ENCODE assay signal across 1 cellular context in the genomic region with DNA sequence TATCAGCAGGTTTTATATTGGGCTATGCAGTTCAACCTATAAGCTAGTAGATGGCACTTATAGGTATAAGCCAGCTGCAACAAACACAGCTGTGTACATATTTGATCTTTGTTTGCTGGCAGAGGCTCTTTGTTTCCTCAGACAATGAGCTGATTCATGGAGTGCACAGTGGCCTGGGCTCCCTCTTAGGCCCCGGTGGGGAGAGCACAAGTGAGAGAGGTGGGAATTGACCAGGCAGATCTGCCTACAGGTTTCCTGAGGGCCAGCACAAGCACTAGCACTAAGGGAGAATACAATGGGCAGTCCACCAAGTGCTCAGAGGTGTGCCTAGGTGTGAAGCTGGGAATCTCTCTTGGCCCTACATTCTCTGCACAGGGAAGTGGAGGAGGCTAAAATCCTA.
TF ChIP-seq lines count a peak whose summit lies in the region.

No MANE protein-coding gene starts in this region.

TF ChIP-seq in HepG2, 621 proteins besides CTCF, POLR2A, EP300 and RAD21 (continued from another document):
- TF ChIP-seq, protein P1, sequence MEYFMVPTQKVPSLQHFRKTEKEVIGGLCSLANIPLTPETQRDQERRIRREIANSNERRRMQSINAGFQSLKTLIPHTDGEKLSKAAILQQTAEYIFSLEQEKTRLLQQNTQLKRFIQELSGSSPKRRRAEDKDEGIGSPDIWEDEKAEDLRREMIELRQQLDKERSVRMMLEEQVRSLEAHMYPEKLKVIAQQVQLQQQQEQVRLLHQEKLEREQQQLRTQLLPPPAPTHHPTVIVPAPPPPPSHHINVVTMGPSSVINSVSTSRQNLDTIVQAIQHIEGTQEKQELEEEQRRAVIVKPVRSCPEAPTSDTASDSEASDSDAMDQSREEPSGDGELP (IDR thresholded peaks at IDR 0.05; ENCODE audit: borderline replicate concordance, low read depth): peak; percentile 97
- TF ChIP-seq, protein P2, sequence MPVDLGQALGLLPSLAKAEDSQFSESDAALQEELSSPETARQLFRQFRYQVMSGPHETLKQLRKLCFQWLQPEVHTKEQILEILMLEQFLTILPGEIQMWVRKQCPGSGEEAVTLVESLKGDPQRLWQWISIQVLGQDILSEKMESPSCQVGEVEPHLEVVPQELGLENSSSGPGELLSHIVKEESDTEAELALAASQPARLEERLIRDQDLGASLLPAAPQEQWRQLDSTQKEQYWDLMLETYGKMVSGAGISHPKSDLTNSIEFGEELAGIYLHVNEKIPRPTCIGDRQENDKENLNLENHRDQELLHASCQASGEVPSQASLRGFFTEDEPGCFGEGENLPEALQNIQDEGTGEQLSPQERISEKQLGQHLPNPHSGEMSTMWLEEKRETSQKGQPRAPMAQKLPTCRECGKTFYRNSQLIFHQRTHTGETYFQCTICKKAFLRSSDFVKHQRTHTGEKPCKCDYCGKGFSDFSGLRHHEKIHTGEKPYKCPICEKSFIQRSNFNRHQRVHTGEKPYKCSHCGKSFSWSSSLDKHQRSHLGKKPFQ (CRISPR knock-in tag; IDR thresholded peaks at IDR 0.05; ENCODE audit: insufficient replicate concordance): peak; percentile 54
- TF ChIP-seq FOXA3 (CRISPR knock-in tag; IDR thresholded peaks at IDR 0.05): peak; percentile 68
- TF ChIP-seq, protein P3, sequence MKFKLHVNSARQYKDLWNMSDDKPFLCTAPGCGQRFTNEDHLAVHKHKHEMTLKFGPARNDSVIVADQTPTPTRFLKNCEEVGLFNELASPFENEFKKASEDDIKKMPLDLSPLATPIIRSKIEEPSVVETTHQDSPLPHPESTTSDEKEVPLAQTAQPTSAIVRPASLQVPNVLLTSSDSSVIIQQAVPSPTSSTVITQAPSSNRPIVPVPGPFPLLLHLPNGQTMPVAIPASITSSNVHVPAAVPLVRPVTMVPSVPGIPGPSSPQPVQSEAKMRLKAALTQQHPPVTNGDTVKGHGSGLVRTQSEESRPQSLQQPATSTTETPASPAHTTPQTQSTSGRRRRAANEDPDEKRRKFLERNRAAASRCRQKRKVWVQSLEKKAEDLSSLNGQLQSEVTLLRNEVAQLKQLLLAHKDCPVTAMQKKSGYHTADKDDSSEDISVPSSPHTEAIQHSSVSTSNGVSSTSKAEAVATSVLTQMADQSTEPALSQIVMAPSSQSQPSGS (CRISPR knock-in tag; IDR thresholded peaks at IDR 0.05): no peak
- TF ChIP-seq SOX13 (IDR thresholded peaks at IDR 0.05): peak; percentile 60; the same call in 1 of the 2 replicates
- TF ChIP-seq SOX13 (CRISPR knock-in tag; conservative IDR thresholded peaks at IDR 0.05 in 1 of 2, IDR thresholded peaks at IDR 0.05 in 1 of 2): peak in 1 of 2 experiments; percentile 97; a peak in 2 of 4 replicates
- no peak for TF ChIP-seq MAFG (CRISPR knock-in tag; IDR thresholded peaks at IDR 0.05)
- TF ChIP-seq IRF2 (CRISPR knock-in tag; IDR thresholded peaks at IDR 0.05): no peak
- TF ChIP-seq, protein P4, sequence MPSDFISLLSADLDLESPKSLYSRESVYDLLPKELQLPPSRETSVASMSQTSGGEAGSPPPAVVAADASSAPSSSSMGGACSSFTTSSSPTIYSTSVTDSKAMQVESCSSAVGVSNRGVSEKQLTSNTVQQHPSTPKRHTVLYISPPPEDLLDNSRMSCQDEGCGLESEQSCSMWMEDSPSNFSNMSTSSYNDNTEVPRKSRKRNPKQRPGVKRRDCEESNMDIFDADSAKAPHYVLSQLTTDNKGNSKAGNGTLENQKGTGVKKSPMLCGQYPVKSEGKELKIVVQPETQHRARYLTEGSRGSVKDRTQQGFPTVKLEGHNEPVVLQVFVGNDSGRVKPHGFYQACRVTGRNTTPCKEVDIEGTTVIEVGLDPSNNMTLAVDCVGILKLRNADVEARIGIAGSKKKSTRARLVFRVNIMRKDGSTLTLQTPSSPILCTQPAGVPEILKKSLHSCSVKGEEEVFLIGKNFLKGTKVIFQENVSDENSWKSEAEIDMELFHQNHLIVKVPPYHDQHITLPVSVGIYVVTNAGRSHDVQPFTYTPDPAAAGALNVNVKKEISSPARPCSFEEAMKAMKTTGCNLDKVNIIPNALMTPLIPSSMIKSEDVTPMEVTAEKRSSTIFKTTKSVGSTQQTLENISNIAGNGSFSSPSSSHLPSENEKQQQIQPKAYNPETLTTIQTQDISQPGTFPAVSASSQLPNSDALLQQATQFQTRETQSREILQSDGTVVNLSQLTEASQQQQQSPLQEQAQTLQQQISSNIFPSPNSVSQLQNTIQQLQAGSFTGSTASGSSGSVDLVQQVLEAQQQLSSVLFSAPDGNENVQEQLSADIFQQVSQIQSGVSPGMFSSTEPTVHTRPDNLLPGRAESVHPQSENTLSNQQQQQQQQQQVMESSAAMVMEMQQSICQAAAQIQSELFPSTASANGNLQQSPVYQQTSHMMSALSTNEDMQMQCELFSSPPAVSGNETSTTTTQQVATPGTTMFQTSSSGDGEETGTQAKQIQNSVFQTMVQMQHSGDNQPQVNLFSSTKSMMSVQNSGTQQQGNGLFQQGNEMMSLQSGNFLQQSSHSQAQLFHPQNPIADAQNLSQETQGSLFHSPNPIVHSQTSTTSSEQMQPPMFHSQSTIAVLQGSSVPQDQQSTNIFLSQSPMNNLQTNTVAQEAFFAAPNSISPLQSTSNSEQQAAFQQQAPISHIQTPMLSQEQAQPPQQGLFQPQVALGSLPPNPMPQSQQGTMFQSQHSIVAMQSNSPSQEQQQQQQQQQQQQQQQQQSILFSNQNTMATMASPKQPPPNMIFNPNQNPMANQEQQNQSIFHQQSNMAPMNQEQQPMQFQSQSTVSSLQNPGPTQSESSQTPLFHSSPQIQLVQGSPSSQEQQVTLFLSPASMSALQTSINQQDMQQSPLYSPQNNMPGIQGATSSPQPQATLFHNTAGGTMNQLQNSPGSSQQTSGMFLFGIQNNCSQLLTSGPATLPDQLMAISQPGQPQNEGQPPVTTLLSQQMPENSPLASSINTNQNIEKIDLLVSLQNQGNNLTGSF (CRISPR knock-in tag; IDR thresholded peaks at IDR 0.05): no peak
